Comparison of ENCODE assay signal across 10 cellular contexts in the genomic region with DNA sequence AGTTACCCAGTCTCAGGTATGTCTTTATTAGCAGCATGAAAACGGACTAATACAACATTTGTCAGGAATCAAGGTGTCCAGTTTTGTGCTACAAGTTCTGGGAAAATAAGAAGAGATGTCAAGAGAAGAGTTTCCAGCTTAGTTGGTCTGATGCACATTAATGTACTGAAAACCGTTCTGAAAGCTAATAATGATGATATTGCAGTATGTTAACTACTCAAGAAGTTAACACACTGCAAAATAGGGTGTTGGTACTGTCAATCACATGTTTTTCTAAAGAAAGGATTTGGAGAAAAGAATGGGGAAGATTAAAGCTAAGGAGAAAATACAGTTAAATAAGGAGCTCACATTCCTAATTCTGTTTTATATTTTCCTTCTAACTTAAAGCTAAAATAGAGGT.
DNase-seq lines count a peak whose midpoint lies in the region; ATAC-seq and TF ChIP-seq lines count a peak whose summit lies in the region.
"Had no signal": no experiment of that assay in that cellular context is flagged by ENCODE, and none has a peak within 500 bp of the region (broad histone marks: within the 10 kb centered on the region; RNA-seq: fewer than 3 reads in every experiment).

No MANE protein-coding gene starts in this region.

- H3K36me3 ChIP-seq in hepatocyte (replicated peaks; ENCODE audit: insufficient read depth, low read depth) (no peaks in the 10 kb centered on the region), osteoblast (ENCODE audit: insufficient read depth, low read length) (no peaks in the 10 kb centered on the region)
- H3K36me3 ChIP-seq: BE2C had no signal

- H3K4me1 ChIP-seq in hepatocyte (ENCODE audit: insufficient read depth) (no peaks in the 10 kb centered on the region), osteoblast (ENCODE audit: insufficient read depth, low read length) (peaks cover 49% of the 10 kb centered on the region)
- H3K4me1 ChIP-seq: BE2C had no signal

- H3K27ac ChIP-seq in VCaP (peak overlapping the region; percentile 51), hepatocyte (peak overlapping the region; percentile 50), osteoblast (ENCODE audit: low read depth, low read length) (peak overlapping the region; percentile 67)

- H2AFZ ChIP-seq in hepatocyte (no peak overlapping the region), osteoblast (ENCODE audit: low read length) (no peak overlapping the region)

- H3K79me2 ChIP-seq in hepatocyte (no peaks in the 10 kb centered on the region), osteoblast (ENCODE audit: insufficient read depth, low read length) (no peaks in the 10 kb centered on the region)

- no peak for ATAC-seq in stimulated activated effector memory CD8-positive, alpha-beta T cell treated with anti-CD3 and anti-CD28 coated beads, Interleukin-12 subunit alpha, Interleukin-12 subunit beta, amount 100 ng/mL, for 72 hours
- ATAC-seq: CD8-positive, alpha-beta T cell had no signal

- DNase-seq in HFFc6 (no peak), hepatocyte (ENCODE audit: low spot score) (no peak), osteoblast (ENCODE audit: insufficient read length, low spot score, missing footprints) (no peak), DMS79 treated with DMSO at 0.1 percent for 48 hours (lab: John Stamatoyannopoulos, UW) (no peak), superior temporal gyrus (ENCODE audit: extremely low spot score) (no peak)
- no peak for DNase-seq in stimulated activated effector memory CD8-positive, alpha-beta T cell treated with anti-CD3 and anti-CD28 coated beads, Interleukin-12 subunit alpha, Interleukin-12 subunit beta, amount 100 ng/mL, for 72 hours (ENCODE audit: low spot score in 2 of 2)
- DNase-seq: CD8-positive, alpha-beta T cell; NCI-H2107 had no signal

- TF ChIP-seq CTCF in HFFc6 (IDR thresholded peaks at IDR 0.05) (no peak), VCaP (conservative IDR thresholded peaks at IDR 0.05) (no peak), hepatocyte (IDR thresholded peaks at IDR 0.05; ENCODE audit: poor library complexity) (no peak), osteoblast (IDR thresholded peaks at IDR 0.05; ENCODE audit: extremely low read depth, low read depth, low read length) (no peak)

- H3K36me3 Mint-ChIP-seq in HFFc6 (ENCODE audit: low read depth) = peaks cover 8% of the 10 kb centered on the region
- peaks cover 6% of the 10 kb centered on the region for H3K36me3 Mint-ChIP-seq in stimulated activated effector memory CD8-positive, alpha-beta T cell treated with anti-CD3 and anti-CD28 coated beads, Interleukin-12 subunit alpha, Interleukin-12 subunit beta, amount 100 ng/mL, for 72 hours
- H3K36me3 Mint-ChIP-seq: CD8-positive, alpha-beta T cell had no signal

- H3K9me3 ChIP-seq in hepatocyte (ENCODE audit: low read depth) = no peaks in the 10 kb centered on the region
- no peaks in the 10 kb centered on the region for H3K9me3 ChIP-seq in osteoblast (ENCODE audit: low read depth, low read length)
- H3K9me3 ChIP-seq: BE2C had no signal

- 72% methylated on average over 2 of the region's 2 CpGs for WGBS in hepatocyte (ENCODE audit: low lambda C conversion rate, missing lambda C conversion rate)

- peak overlapping the region; percentile 22 for H3K4me2 ChIP-seq in hepatocyte
- peak overlapping the region; percentile 27 for H3K4me2 ChIP-seq in osteoblast (ENCODE audit: insufficient read depth, low read length)

- no peaks in the 10 kb centered on the region for H4K20me1 ChIP-seq in hepatocyte (ENCODE audit: insufficient read depth, poor library complexity, severe bottlenecking)
- H4K20me1 ChIP-seq in osteoblast (ENCODE audit: insufficient read depth, low read length) = no peaks in the 10 kb centered on the region

- peaks cover 7% of the 10 kb centered on the region; the same call in 1 of the 2 replicates for H3K9me3 Mint-ChIP-seq in HFFc6
- no peaks in the 10 kb centered on the region for H3K9me3 Mint-ChIP-seq in stimulated activated effector memory CD8-positive, alpha-beta T cell treated with anti-CD3 and anti-CD28 coated beads, Interleukin-12 subunit alpha, Interleukin-12 subunit beta, amount 100 ng/mL, for 72 hours
- H3K9me3 Mint-ChIP-seq: CD8-positive, alpha-beta T cell had no signal

- no peak overlapping the region for H3K4me3 Mint-ChIP-seq in HFFc6
- H3K4me3 Mint-ChIP-seq in stimulated activated effector memory CD8-positive, alpha-beta T cell treated with anti-CD3 and anti-CD28 coated beads, Interleukin-12 subunit alpha, Interleukin-12 subunit beta, amount 100 ng/mL, for 72 hours = no peak overlapping the region
- H3K4me3 Mint-ChIP-seq: CD8-positive, alpha-beta T cell had no signal

- H3K27ac Mint-ChIP-seq in HFFc6 = peak overlapping the region; percentile 78
- no peak overlapping the region for H3K27ac Mint-ChIP-seq in stimulated activated effector memory CD8-positive, alpha-beta T cell treated with anti-CD3 and anti-CD28 coated beads, Interleukin-12 subunit alpha, Interleukin-12 subunit beta, amount 100 ng/mL, for 72 hours
- H3K27ac Mint-ChIP-seq: CD8-positive, alpha-beta T cell had no signal

- H3K27me3 ChIP-seq in hepatocyte = no peaks in the 10 kb centered on the region
- no peaks in the 10 kb centered on the region for H3K27me3 ChIP-seq in osteoblast (ENCODE audit: insufficient read depth, low read length)

- no peak overlapping the region for H3K4me3 ChIP-seq in hepatocyte
- no peak overlapping the region for H3K4me3 ChIP-seq in osteoblast (ENCODE audit: insufficient read depth, low read length)

- H3K9me2 ChIP-seq in hepatocyte (replicated peaks; ENCODE audit: insufficient read depth) = no peaks in the 10 kb centered on the region

- no peaks in the 10 kb centered on the region; the same call in 1 of the 2 replicates for H3K27me3 Mint-ChIP-seq in HFFc6 (ENCODE audit: insufficient read depth)

- H3K4me1 Mint-ChIP-seq in HFFc6 (ENCODE audit: low read depth) = peaks cover 88% of the 10 kb centered on the region
- H3K4me1 Mint-ChIP-seq in stimulated activated effector memory CD8-positive, alpha-beta T cell treated with anti-CD3 and anti-CD28 coated beads, Interleukin-12 subunit alpha, Interleukin-12 subunit beta, amount 100 ng/mL, for 72 hours = peaks cover 29% of the 10 kb centered on the region
